Comparison of ENCODE assay signal across 8 cellular contexts in genomic region chr16:86575754-86576557, GRCh38. TPM values are rescaled to one million over a fixed set of nuclear protein-coding genes. Genes with fewer than 3 reads are reported as not detected.
DNase-seq lines count a peak whose midpoint lies in the region; ATAC-seq, FAIRE-seq and TF ChIP-seq lines count a peak whose summit lies in the region.

No MANE protein-coding gene starts in this region.

- H3K36me3 ChIP-seq in BJ (ENCODE audit: control insufficient read depth, insufficient read depth, low read length) (no peaks in the 10 kb centered on the region), HEK293 (ENCODE audit: control insufficient read depth in 2 of 2, insufficient read depth in 1 of 2, low read length in 2 of 2) (no peaks in the 10 kb centered on the region), kidney (ENCODE audit: control insufficient read depth in 1 of 2, insufficient read depth in 2 of 2, low read length in 2 of 2) (no peaks in the 10 kb centered on the region)

- H3K4me1 ChIP-seq in HEK293 (ENCODE audit: control insufficient read depth, insufficient read depth, low read length) (peaks cover 3% of the 10 kb centered on the region; the same call in 1 of the 2 replicates), kidney (ENCODE audit: control insufficient read depth in 1 of 2, insufficient read depth in 1 of 2, low read depth in 1 of 2, low read length in 2 of 2) (peaks cover 0 to 10% of the 10 kb centered on the region in 2 donors)

- no peak for FAIRE-seq in kidney (lab: Jason Lieb, UNC)

- H3K9ac ChIP-seq in kidney (ENCODE audit: low read length in 2 of 2) = peak overlapping the region in 1 of 2 donors; percentile 40

- CTCF ChIA-PET in BJ (lab: Yijun Ruan, JAX) = interaction anchor here (0.6 to 3.0 kb wide), 23 partner anchors 8 to 1222 kb away, joined by 3 to 19 read pairs (median 4); no protein-coding TSS in a partner anchor
- CTCF ChIA-PET in HEK293 (lab: Yijun Ruan, JAX) = interaction anchor here (0.5 to 2.1 kb wide), 12 partner anchors 10 to 928 kb away, joined by 3 to 8 read pairs (median 4); no protein-coding TSS in a partner anchor

- peak; percentile 93 for TF ChIP-seq CTCF in BJ (IDR thresholded peaks at IDR 0.05; ENCODE audit: insufficient read depth, low read depth, low read length)
- peak; percentile 80 for TF ChIP-seq CTCF in HEK293 (tag by site-specific recombination; IDR thresholded peaks at IDR 0.05)
- peak; percentile 20 for TF ChIP-seq CTCF in kidney (IDR thresholded peaks at IDR 0.05; ENCODE audit: borderline replicate concordance, extremely low read depth, insufficient read depth)

- H3K9me3 ChIP-seq in HEK293 (ENCODE audit: control insufficient read depth, insufficient read depth, low read depth, low read length) (no peaks in the 10 kb centered on the region), kidney (ENCODE audit: control insufficient read depth in 1 of 2, low read length in 2 of 2) (no peaks in the 10 kb centered on the region)

- intact Hi-C loops in kidney (cut with DNase I) = no loop called here

- ATAC-seq in HG02938 (IDR thresholded peaks at IDR 0.05; ENCODE audit: unreplicated experiment) (no peak), GM18505 (IDR thresholded peaks at IDR 0.05; ENCODE audit: unreplicated experiment) (no peak)

- DNase-seq in BJ (ENCODE audit: low read depth) = peak; percentile 65
- peak; percentile 16 for DNase-seq in T follicular helper cell (ENCODE audit: low read depth)
- peak; percentile 18 for DNase-seq in central memory CD4-positive, alpha-beta T cell
- peak; percentile 94 for DNase-seq in kidney
- DNase-seq in stimulated activated CD4-positive, alpha-beta T cell treated with anti-CD3 and anti-CD28 coated beads, Interleukin-12 subunit alpha, Interleukin-12 subunit beta, amount 100 ng/mL, for 48 hours (ENCODE audit: low read depth in 2 of 3, low spot score in 1 of 3) = peak in 2 of 3 donors; percentile 28 to 40

- TF ChIP-seq POLR2A in GM18505 (IDR thresholded peaks at IDR 0.05; ENCODE audit: borderline replicate concordance, extremely low read depth, insufficient read depth, insufficient read length) = no peak

- no peaks in the 10 kb centered on the region for H3K27me3 ChIP-seq in BJ (ENCODE audit: control insufficient read depth, insufficient read depth, low read length)

- peak overlapping the region; percentile 48 for H3K4me3 ChIP-seq in BJ (ENCODE audit: low read depth, low read length)
- peak overlapping the region; percentile 50 for H3K4me3 ChIP-seq in HEK293 (ENCODE audit: low read depth, low read length)
- peak overlapping the region in 1 of 2 donors; percentile 25 for H3K4me3 ChIP-seq in kidney (ENCODE audit: low read length in 2 of 2)

- H3K27ac ChIP-seq in HEK293 (ENCODE audit: extremely low read depth, low read depth, low read length) (peak overlapping the region; percentile 41; the same call in 1 of the 2 replicates), kidney (ENCODE audit: low read depth in 2 of 2, low read length in 2 of 2) (peak overlapping the region; percentile 62 to 76)

- POLR2A ChIA-PET in BJ (lab: Charles Lee) = interaction anchor here (0.7 to 1.1 kb wide), 4 partner anchors 10 to 279 kb away, joined by 3 to 23 read pairs (median 16); no protein-coding TSS in a partner anchor
- POLR2A ChIA-PET in HEK293 (lab: Yijun Ruan, JAX) = interaction anchor here (0.6 to 1.1 kb wide), 6 partner anchors 20 to 674 kb away, joined by 3 to 9 read pairs (median 4); no protein-coding TSS in a partner anchor

TF ChIP-seq in HEK293, 187 proteins besides CTCF, POLR2A, EP300 and RAD21 (continues in another document):
- TF ChIP-seq ZNF391 (tag by site-specific recombination; IDR thresholded peaks at IDR 0.05; ENCODE audit: borderline replicate concordance, low read depth) = 0 out of 2 replicates have a peak, but pooled peaks have one; percentile 17
- TF ChIP-seq, protein P1, sequence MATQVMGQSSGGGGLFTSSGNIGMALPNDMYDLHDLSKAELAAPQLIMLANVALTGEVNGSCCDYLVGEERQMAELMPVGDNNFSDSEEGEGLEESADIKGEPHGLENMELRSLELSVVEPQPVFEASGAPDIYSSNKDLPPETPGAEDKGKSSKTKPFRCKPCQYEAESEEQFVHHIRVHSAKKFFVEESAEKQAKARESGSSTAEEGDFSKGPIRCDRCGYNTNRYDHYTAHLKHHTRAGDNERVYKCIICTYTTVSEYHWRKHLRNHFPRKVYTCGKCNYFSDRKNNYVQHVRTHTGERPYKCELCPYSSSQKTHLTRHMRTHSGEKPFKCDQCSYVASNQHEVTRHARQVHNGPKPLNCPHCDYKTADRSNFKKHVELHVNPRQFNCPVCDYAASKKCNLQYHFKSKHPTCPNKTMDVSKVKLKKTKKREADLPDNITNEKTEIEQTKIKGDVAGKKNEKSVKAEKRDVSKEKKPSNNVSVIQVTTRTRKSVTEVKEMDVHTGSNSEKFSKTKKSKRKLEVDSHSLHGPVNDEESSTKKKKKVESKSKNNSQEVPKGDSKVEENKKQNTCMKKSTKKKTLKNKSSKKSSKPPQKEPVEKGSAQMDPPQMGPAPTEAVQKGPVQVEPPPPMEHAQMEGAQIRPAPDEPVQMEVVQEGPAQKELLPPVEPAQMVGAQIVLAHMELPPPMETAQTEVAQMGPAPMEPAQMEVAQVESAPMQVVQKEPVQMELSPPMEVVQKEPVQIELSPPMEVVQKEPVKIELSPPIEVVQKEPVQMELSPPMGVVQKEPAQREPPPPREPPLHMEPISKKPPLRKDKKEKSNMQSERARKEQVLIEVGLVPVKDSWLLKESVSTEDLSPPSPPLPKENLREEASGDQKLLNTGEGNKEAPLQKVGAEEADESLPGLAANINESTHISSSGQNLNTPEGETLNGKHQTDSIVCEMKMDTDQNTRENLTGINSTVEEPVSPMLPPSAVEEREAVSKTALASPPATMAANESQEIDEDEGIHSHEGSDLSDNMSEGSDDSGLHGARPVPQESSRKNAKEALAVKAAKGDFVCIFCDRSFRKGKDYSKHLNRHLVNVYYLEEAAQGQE (tag by site-specific recombination; IDR thresholded peaks at IDR 0.05) = peak; percentile 35; the same call in 1 of the 2 replicates
- TF ChIP-seq WT1 (tag by site-specific recombination; IDR thresholded peaks at IDR 0.05) = 0 out of 2 replicates have a peak, but pooled peaks have one; percentile 11
- peak; percentile 92 for TF ChIP-seq KLF9 (tag by site-specific recombination; IDR thresholded peaks at IDR 0.05; ENCODE audit: low read depth)
- peak; percentile 46; the same call in 1 of the 2 replicates for TF ChIP-seq ZFP69B (tag by site-specific recombination; IDR thresholded peaks at IDR 0.05)
- peak; percentile 92 for TF ChIP-seq EGR2 (tag by site-specific recombination; IDR thresholded peaks at IDR 0.05; ENCODE audit: low read depth)
- TF ChIP-seq, protein P2, sequence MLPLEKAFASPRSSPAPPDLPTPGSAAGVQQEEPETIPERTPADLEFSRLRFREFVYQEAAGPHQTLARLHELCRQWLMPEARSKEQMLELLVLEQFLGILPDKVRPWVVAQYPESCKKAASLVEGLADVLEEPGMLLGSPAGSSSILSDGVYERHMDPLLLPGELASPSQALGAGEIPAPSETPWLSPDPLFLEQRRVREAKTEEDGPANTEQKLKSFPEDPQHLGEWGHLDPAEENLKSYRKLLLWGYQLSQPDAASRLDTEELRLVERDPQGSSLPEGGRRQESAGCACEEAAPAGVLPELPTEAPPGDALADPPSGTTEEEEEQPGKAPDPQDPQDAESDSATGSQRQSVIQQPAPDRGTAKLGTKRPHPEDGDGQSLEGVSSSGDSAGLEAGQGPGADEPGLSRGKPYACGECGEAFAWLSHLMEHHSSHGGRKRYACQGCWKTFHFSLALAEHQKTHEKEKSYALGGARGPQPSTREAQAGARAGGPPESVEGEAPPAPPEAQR (tag by site-specific recombination; IDR thresholded peaks at IDR 0.05) = no peak
- peak; percentile 84 for TF ChIP-seq ZNF660 (tag by site-specific recombination; IDR thresholded peaks at IDR 0.05)
- no peak for TF ChIP-seq ZNF76 (tag by site-specific recombination; IDR thresholded peaks at IDR 0.05; ENCODE audit: borderline replicate concordance, low read depth)
- no peak for TF ChIP-seq ZNF341 (tag by site-specific recombination; IDR thresholded peaks at IDR 0.05; ENCODE audit: low read depth)
- TF ChIP-seq ZNF692 (tag by site-specific recombination; IDR thresholded peaks at IDR 0.05) = 0 out of 2 replicates have a peak, but pooled peaks have one; percentile 41
- TF ChIP-seq SP3 (tag by site-specific recombination; IDR thresholded peaks at IDR 0.05) = peak; percentile 90

RNA-seq across cellular contexts. Expression of gene FOXL1, which starts 2.4 kb away (rescaled TPM):
- polyA plus RNA-seq in BJ (2011; rRNA removed) (4.3 and 4.9 TPM in 2 replicates), kidney (ENCODE audit: insufficient read depth, low read depth, low replicate concordance) (0.52 TPM)
- 2.4 and 2.8 TPM in 2 replicates for polyA minus RNA-seq in BJ (2011; rRNA and poly(A)+ RNA removed)
- total RNA-seq in kidney = 2.0 TPM

RNA-seq across cellular contexts. Expression of gene FOXC2, which starts 9.3 kb away (rescaled TPM):
- polyA plus RNA-seq in BJ (2011; rRNA removed) (0.39 and 0.63 TPM in 2 replicates), kidney (ENCODE audit: insufficient read depth, low read depth, low replicate concordance) (3.8 TPM)
- polyA minus RNA-seq in BJ (2011; rRNA and poly(A)+ RNA removed) = 0.76 and 1.2 TPM in 2 replicates
- total RNA-seq in kidney = 6.3 TPM

RNA-seq across cellular contexts. Expression of gene MTHFSD, which starts 20.9 kb away (rescaled TPM):
- 16.0 and 17.2 TPM in 2 replicates for polyA plus RNA-seq in BJ (2011; rRNA removed)
- 16.3 and 17.8 TPM in 2 replicates for polyA minus RNA-seq in BJ (2011; rRNA and poly(A)+ RNA removed)
- total RNA-seq in kidney = 26.2 TPM
- 11.3 TPM for polyA plus RNA-seq in kidney (ENCODE audit: insufficient read depth, low read depth, low replicate concordance)

Comparison
In these comparisons a context has a peak if more than half of its experiments do, and no peak if none do; other contexts are left out.
1. DNase-seq: peak in every context shown above with its lines; median percentile 94 in kidney; 65 in BJ; 34 in stimulated activated CD4-positive, alpha-beta T cell treated with anti-CD3 and anti-CD28 coated beads, Interleukin-12 subunit alpha, Interleukin-12 subunit beta, amount 100 ng/mL, for 48 hours; 18 in central memory CD4-positive, alpha-beta T cell; 16 in T follicular helper cell.
2. CTCF ChIP-seq: peak in every context shown above with its lines; median percentile 93 in BJ; 80 in HEK293; 20 in kidney.